Comparison of ENCODE assay signal across 18 cellular contexts in the genomic region with DNA sequence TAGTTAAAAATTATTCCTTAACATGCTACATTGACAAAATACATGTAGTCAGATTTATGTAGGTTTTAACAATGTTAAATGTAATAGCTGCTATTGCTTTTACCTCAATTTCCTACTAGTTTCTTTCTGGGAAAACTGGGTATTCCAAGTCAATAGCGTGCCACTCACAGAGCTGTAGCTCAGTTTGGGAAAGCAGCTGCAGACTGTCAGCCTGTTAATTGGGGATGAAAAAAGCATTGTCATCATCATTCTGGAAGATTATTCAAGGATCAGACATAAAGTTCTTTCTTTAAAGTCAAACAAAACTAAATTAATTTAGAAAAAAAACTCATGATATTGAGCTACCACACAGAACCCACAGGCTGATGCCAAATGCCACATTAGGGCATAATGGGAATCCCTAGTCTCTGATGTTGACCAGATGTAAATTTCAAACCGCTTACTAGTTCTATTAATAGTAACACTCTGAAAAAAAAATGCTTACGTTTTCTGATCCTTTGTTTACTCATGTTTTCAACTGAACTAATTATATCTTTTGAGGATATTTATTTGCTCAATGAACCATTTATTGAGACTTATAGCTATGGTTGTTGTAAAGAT. TPM values are rescaled to one million over a fixed set of nuclear protein-coding genes. Genes with fewer than 3 reads are reported as not detected.
DNase-seq lines count a peak whose midpoint lies in the region; ATAC-seq and TF ChIP-seq lines count a peak whose summit lies in the region.
"Had no signal": no experiment of that assay in that cellular context is flagged by ENCODE, and none has a peak within 500 bp of the region (broad histone marks: within the 10 kb centered on the region; RNA-seq: fewer than 3 reads in every experiment).

No MANE protein-coding gene starts in this region.

- H3K27ac ChIP-seq in left ventricle myocardium inferior (replicated peaks) (peak overlapping the region; percentile 21), sigmoid colon (peak overlapping the region in 3 of 4 donors; percentile 18 to 49 (median 22))
- H3K27ac ChIP-seq: A549, HL-60 had no signal

- H3K36me3 ChIP-seq in left ventricle myocardium inferior = no peaks in the 10 kb centered on the region
- no peaks in the 10 kb centered on the region for H3K36me3 ChIP-seq in sigmoid colon

- peaks cover 17% of the 10 kb centered on the region for H3K9me3 ChIP-seq in left ventricle myocardium inferior (replicated peaks)
- H3K9me3 ChIP-seq in sigmoid colon = no peaks in the 10 kb centered on the region

- peaks cover 4% of the 10 kb centered on the region for H3K36me3 Mint-ChIP-seq in osteocyte (ENCODE audit: unreplicated experiment)

- no peak overlapping the region for H3K27ac Mint-ChIP-seq in osteocyte (ENCODE audit: unreplicated experiment)
- H3K27ac Mint-ChIP-seq: HFFc6 had no signal

- no peak overlapping the region for H3K4me3 ChIP-seq in left ventricle myocardium inferior
- H3K4me3 ChIP-seq in sigmoid colon = no peak overlapping the region
- H3K4me3 ChIP-seq: A549, K562 had no signal

- H3K4me1 ChIP-seq in left ventricle myocardium inferior (peaks cover 10% of the 10 kb centered on the region), sigmoid colon (peaks cover 0 to 22% (median 16%) of the 10 kb centered on the region in 4 donors)
- H3K4me1 ChIP-seq: A549 had no signal

- no peak overlapping the region for H3K4me3 Mint-ChIP-seq in osteocyte (ENCODE audit: unreplicated experiment)
- H3K4me3 Mint-ChIP-seq: HFFc6 had no signal

- intact Hi-C loops in left ventricle myocardium inferior (cut with micrococcal nuclease) = no loop called here
- intact Hi-C loops in left ventricle myocardium superior (cut with micrococcal nuclease) = no loop called here
- intact Hi-C loops in sigmoid colon (cut with DNase I) = no loop called here

- H3K27me3 Mint-ChIP-seq in osteocyte (ENCODE audit: unreplicated experiment) = no peaks in the 10 kb centered on the region

- H3K4me1 Mint-ChIP-seq in osteocyte (ENCODE audit: unreplicated experiment) = peaks cover 27% of the 10 kb centered on the region

- 65 to 71% methylated on average over 3 of the region's 3 CpGs for WGBS in sigmoid colon, 2 donors

- peaks cover 7% of the 10 kb centered on the region for H3K9me3 Mint-ChIP-seq in osteocyte (ENCODE audit: unreplicated experiment)
- H3K9me3 Mint-ChIP-seq: HFFc6 had no signal

- TF ChIP-seq CTCF in left ventricle myocardium inferior (IDR thresholded peaks at IDR 0.05; ENCODE audit: borderline replicate concordance) (no peak), sigmoid colon (IDR thresholded peaks at IDR 0.05) (no peak), osteocyte (IDR thresholded peaks at IDR 0.05) (no peak)

- no peak for TF ChIP-seq POLR2A in sigmoid colon (IDR thresholded peaks at IDR 0.05)

- DNase-seq in left ventricle myocardium inferior = no peak
- no peak for DNase-seq in left ventricle myocardium superior
- DNase-seq in RPMI8226 = peak; percentile 30
- peak; percentile 11 for DNase-seq in fibroblast of gingiva (ENCODE audit: low read depth)
- DNase-seq in sigmoid colon = no peak
- DNase-seq in SKM-1 (lab: John Stamatoyannopoulos, UW; ENCODE audit: unreplicated experiment) = no peak
- no peak for DNase-seq in osteocyte (ENCODE audit: extremely low spot score, unreplicated experiment)
- DNase-seq: DMS79 treated with DMSO at 0.1 percent for 48 hours, HFFc6, NCI-H1092, NCI-H187, NCI-H2227 treated with DMSO at 0.1 percent for 48 hours, NCI-H524 treated with DMSO at 0.1 percent for 48 hours, Right ventricle myocardium superior had no signal

- no peak for ATAC-seq in left ventricle myocardium superior
- ATAC-seq in HG02623 (IDR thresholded peaks at IDR 0.05; ENCODE audit: unreplicated experiment) = no peak
- ATAC-seq: A549, K562 had no signal

- TF ChIP-seq EP300 in sigmoid colon (IDR thresholded peaks at IDR 0.05) = peak in 2 of 4 donors; percentile 6 to 17

- H3K27me3 ChIP-seq in left ventricle myocardium inferior (ENCODE audit: low read depth) (no peaks in the 10 kb centered on the region), sigmoid colon (no peaks in the 10 kb centered on the region)

RNA-seq across cellular contexts. Expression of gene AGMO, which starts 19.6 kb away (rescaled TPM):
- total RNA-seq in left ventricle myocardium inferior (0.36 TPM), left ventricle myocardium superior (0.32 TPM), sigmoid colon (under 1 TPM in 2 of 4 donors, not detected in 2; 0.16 to 0.36 TPM), osteocyte (0.99 and 1.7 TPM in 2 replicates)
- polyA plus RNA-seq in sigmoid colon = under 1 TPM in 1 of 3 donors, not detected in 2; 0.42 TPM

Comparison
In these comparisons a context has a peak if more than half of its experiments do, and no peak if none do; other contexts are left out.
1. DNase-seq: peak in RPMI8226 (single experiment) and fibroblast of gingiva (single experiment); none in left ventricle myocardium inferior (single experiment), left ventricle myocardium superior (single experiment), sigmoid colon (single experiment), SKM-1 (single experiment) and osteocyte (single experiment).